ENCODE assay signal across 10 cellular contexts in genomic region chr12:110466791-110467190, GRCh38. TPM values are rescaled to one million over a fixed set of nuclear protein-coding genes. Genes with fewer than 3 reads are reported as not detected.
DNase-seq lines count a peak whose midpoint lies in the region; ATAC-seq and TF ChIP-seq lines count a peak whose summit lies in the region.
"Had no signal": no experiment of that assay in that cellular context is flagged by ENCODE, and none has a peak within 500 bp of the region (broad histone marks: within the 10 kb centered on the region; RNA-seq: fewer than 3 reads in every experiment).

No MANE protein-coding gene starts in this region.

- H3K36me3 ChIP-seq in BLaER1 = peaks cover 47% of the 10 kb centered on the region
- peaks cover 4% of the 10 kb centered on the region for H3K36me3 ChIP-seq in mesendoderm (ENCODE audit: control insufficient read depth, insufficient read depth, low read length)
- peaks cover 0 to 6% of the 10 kb centered on the region in 2 donors for H3K36me3 ChIP-seq in thyroid gland

- DNase-seq in HFFc6 = no peak
- DNase-seq in activated T-helper 2 cell treated with anti-CD3 and anti-CD28 coated beads, Interferon-gamma antibody, Interleukin-2, Interleukin-4, amounts not matched to agents 10 μg/mL and 5 μg/mL and 100 μg/mL, durations not matched to agents 14 hours and 24 hours and 36 hours (ENCODE audit: low spot score) = no peak
- no peak for DNase-seq in mesendoderm
- no peak for DNase-seq in SHP77 treated with DMSO at 0.1 percent for 48 hours (lab: John Stamatoyannopoulos, UW)
- DNase-seq in thyroid gland = no peak
- DNase-seq: posterior cingulate gyrus had no signal

- no peak for TF ChIP-seq POLR2A in thyroid gland (IDR thresholded peaks at IDR 0.05)

- no peaks in the 10 kb centered on the region for H3K9me3 ChIP-seq in BLaER1
- H3K9me3 ChIP-seq in thyroid gland = no peaks in the 10 kb centered on the region

- no peak overlapping the region for H4K5ac ChIP-seq in mesendoderm (ENCODE audit: low read length)

- H3K4me3 ChIP-seq in BLaER1 (peak overlapping the region; percentile 80), mesendoderm (ENCODE audit: low read length) (no peak overlapping the region), thyroid gland (replicated peaks in 1 of 3) (no peak overlapping the region)

- peak overlapping the region; percentile 88; the same call in 1 of the 2 replicates for H3K27ac Mint-ChIP-seq in HFFc6
- no peak overlapping the region for H3K27ac Mint-ChIP-seq in activated T-helper 2 cell treated with anti-CD3 and anti-CD28 coated beads, Interferon-gamma antibody, Interleukin-2, Interleukin-4, amounts not matched to agents 10 μg/mL and 5 μg/mL and 100 μg/mL, durations not matched to agents 14 hours and 24 hours and 36 hours

- intact Hi-C loops in activated T-helper 2 cell treated with anti-CD3 and anti-CD28 coated beads, Interferon-gamma antibody, Interleukin-2, Interleukin-4, amounts not matched to agents 10 μg/mL and 5 μg/mL and 100 μg/mL, durations not matched to agents 14 hours and 24 hours and 36 hours (cut with micrococcal nuclease) = loop anchor here (5.0 kb wide), 1 partner anchor 231 kb away; no protein-coding TSS in a partner anchor
- intact Hi-C loops in thyroid gland (cut with DNase I) = loop anchor here (5.0 kb wide), 2 partner anchors 36 to 136 kb away; partner anchors contain the start of genes RAD9B and VPS29

- TF ChIP-seq CTCF in HFFc6 (IDR thresholded peaks at IDR 0.05) (no peak), thyroid gland (IDR thresholded peaks at IDR 0.05) (no peak)

- H2AK5ac ChIP-seq in mesendoderm (ENCODE audit: low read length) = no peak overlapping the region

- H3K4me3 Mint-ChIP-seq in HFFc6 = peak overlapping the region; percentile 97
- peak overlapping the region; percentile 99 for H3K4me3 Mint-ChIP-seq in activated T-helper 2 cell treated with anti-CD3 and anti-CD28 coated beads, Interferon-gamma antibody, Interleukin-2, Interleukin-4, amounts not matched to agents 10 μg/mL and 5 μg/mL and 100 μg/mL, durations not matched to agents 14 hours and 24 hours and 36 hours (ENCODE audit: low read depth)

- no peak overlapping the region for H3K56ac ChIP-seq in mesendoderm (ENCODE audit: low read length)

- H3K4ac ChIP-seq in mesendoderm (ENCODE audit: low read depth, low read length) = no peak overlapping the region

- no peaks in the 10 kb centered on the region for H3K9me3 Mint-ChIP-seq in HFFc6
- H3K9me3 Mint-ChIP-seq in activated T-helper 2 cell treated with anti-CD3 and anti-CD28 coated beads, Interferon-gamma antibody, Interleukin-2, Interleukin-4, amounts not matched to agents 10 μg/mL and 5 μg/mL and 100 μg/mL, durations not matched to agents 14 hours and 24 hours and 36 hours = no peaks in the 10 kb centered on the region

- no peak for ATAC-seq in HG03432 (IDR thresholded peaks at IDR 0.05; ENCODE audit: unreplicated experiment)
- ATAC-seq in HG03520 (IDR thresholded peaks at IDR 0.05; ENCODE audit: unreplicated experiment) = no peak
- ATAC-seq: activated CD4-positive, CD25-positive, alpha-beta regulatory T cell treated with anti-CD3 and anti-CD28 coated beads, Interleukin-2, amount 50 U/mL, for 24 hours had no signal

- no peak overlapping the region for H3K27ac ChIP-seq in BLaER1
- H3K27ac ChIP-seq in mesendoderm (ENCODE audit: low read depth, low read length) = no peak overlapping the region
- no peak overlapping the region for H3K27ac ChIP-seq in thyroid gland

- H3K4me2 ChIP-seq in BLaER1 (peak overlapping the region; percentile 92), mesendoderm (ENCODE audit: low read length) (no peak overlapping the region)

- H2BK5ac ChIP-seq in mesendoderm (ENCODE audit: low read length) = no peak overlapping the region

- H3K4me1 ChIP-seq in BLaER1 (peaks cover 33% of the 10 kb centered on the region), mesendoderm (ENCODE audit: control insufficient read depth, low read depth, low read length) (no peaks in the 10 kb centered on the region), thyroid gland (peaks cover 20 to 21% of the 10 kb centered on the region in 2 donors)

- peaks cover 15% of the 10 kb centered on the region for H3K79me2 ChIP-seq in mesendoderm (ENCODE audit: control insufficient read depth, insufficient read depth, low read length)

- no peak overlapping the region for H2BK120ac ChIP-seq in mesendoderm (ENCODE audit: low read depth, low read length)

- H3K27me3 ChIP-seq in BLaER1 = no peaks in the 10 kb centered on the region
- H3K27me3 ChIP-seq in mesendoderm (ENCODE audit: insufficient read depth, low read length, poor library complexity) = no peaks in the 10 kb centered on the region
- no peaks in the 10 kb centered on the region for H3K27me3 ChIP-seq in thyroid gland

- no peak overlapping the region for H3K18ac ChIP-seq in mesendoderm (ENCODE audit: low read length)

- peaks cover 18% of the 10 kb centered on the region; the same call in 1 of the 2 replicates for H4K20me1 ChIP-seq in BLaER1

- H4K8ac ChIP-seq in mesendoderm (ENCODE audit: low read depth, low read length) = no peak overlapping the region

- H3K9ac ChIP-seq in BLaER1 (peak overlapping the region; percentile 96), mesendoderm (ENCODE audit: low read length) (peak overlapping the region; percentile 20)

- WGBS in mesendoderm (ENCODE audit: extremely low coverage, insufficient coverage, low lambda C conversion rate) = no CpG with 5 or more reads among the region's 5 CpGs
- WGBS in thyroid gland, 2 donors = 59 to 62% methylated on average over 5 of the region's 5 CpGs

- peaks cover 7% of the 10 kb centered on the region for H3K79me1 ChIP-seq in mesendoderm (ENCODE audit: low read length)

- peaks cover 2% of the 10 kb centered on the region for H3K27me3 Mint-ChIP-seq in HFFc6 (ENCODE audit: insufficient read depth)
- no peaks in the 10 kb centered on the region for H3K27me3 Mint-ChIP-seq in activated T-helper 2 cell treated with anti-CD3 and anti-CD28 coated beads, Interferon-gamma antibody, Interleukin-2, Interleukin-4, amounts not matched to agents 10 μg/mL and 5 μg/mL and 100 μg/mL, durations not matched to agents 14 hours and 24 hours and 36 hours (ENCODE audit: low read depth)

- H3K4me1 Mint-ChIP-seq in HFFc6 (ENCODE audit: low read depth) = peaks cover 25% of the 10 kb centered on the region
- peaks cover 29% of the 10 kb centered on the region for H3K4me1 Mint-ChIP-seq in activated T-helper 2 cell treated with anti-CD3 and anti-CD28 coated beads, Interferon-gamma antibody, Interleukin-2, Interleukin-4, amounts not matched to agents 10 μg/mL and 5 μg/mL and 100 μg/mL, durations not matched to agents 14 hours and 24 hours and 36 hours (ENCODE audit: low read depth)

- no peak overlapping the region for H3K23ac ChIP-seq in mesendoderm (ENCODE audit: low read length)

- no peak overlapping the region for H2BK15ac ChIP-seq in mesendoderm (replicated peaks; ENCODE audit: low read depth)

- no peaks in the 10 kb centered on the region for H3K36me3 Mint-ChIP-seq in HFFc6 (ENCODE audit: low read depth)
- H3K36me3 Mint-ChIP-seq in activated T-helper 2 cell treated with anti-CD3 and anti-CD28 coated beads, Interferon-gamma antibody, Interleukin-2, Interleukin-4, amounts not matched to agents 10 μg/mL and 5 μg/mL and 100 μg/mL, durations not matched to agents 14 hours and 24 hours and 36 hours (ENCODE audit: low read depth) = peaks cover 41% of the 10 kb centered on the region

RNA-seq across cellular contexts. Expression of gene GPN3, which starts 1.3 kb away (rescaled TPM):
- total RNA-seq in HFFc6 (2021; fragmentation: NEBNext Ultra II Directional; extraction: Animal tissue kit (Norgen Biotek cat#: 25700)) = 10 to 100 TPM; 22.9 to 30.4 (median 25.1) TPM
- 43.9 and 47.5 TPM in 2 replicates for total RNA-seq in activated T-helper 2 cell treated with anti-CD3 and anti-CD28 coated beads, Interferon-gamma antibody, Interleukin-2, Interleukin-4, amounts not matched to agents 10 μg/mL and 5 μg/mL and 100 μg/mL, durations not matched to agents 14 hours and 24 hours and 36 hours
- polyA plus RNA-seq in mesendoderm (2013, experiment 1 of 2) = 49.6 TPM
- 50.0 TPM for polyA plus RNA-seq in mesendoderm (2013, experiment 2 of 2)
- 10 to 100 TPM; 17.1 to 23.6 (median 17.9) TPM for total RNA-seq in thyroid gland

RNA-seq across cellular contexts. Expression of gene FAM216A, which starts 1.9 kb away (rescaled TPM):
- 10 to 100 TPM; 16.4 to 25.2 (median 18.0) TPM for total RNA-seq in HFFc6 (2021; fragmentation: NEBNext Ultra II Directional; extraction: Animal tissue kit (Norgen Biotek cat#: 25700))
- total RNA-seq in activated T-helper 2 cell treated with anti-CD3 and anti-CD28 coated beads, Interferon-gamma antibody, Interleukin-2, Interleukin-4, amounts not matched to agents 10 μg/mL and 5 μg/mL and 100 μg/mL, durations not matched to agents 14 hours and 24 hours and 36 hours = 44.7 and 48.8 TPM in 2 replicates
- 22.5 TPM for polyA plus RNA-seq in mesendoderm (2013, experiment 1 of 2)
- 22.3 TPM for polyA plus RNA-seq in mesendoderm (2013, experiment 2 of 2)
- 10 to 100 TPM in 1 of 4 donors, 1 to 10 TPM in 3; 2.6 to 10.1 (median 5.5) TPM for total RNA-seq in thyroid gland

RNA-seq across cellular contexts. Expression of gene ARPC3, which starts 16.7 kb away (rescaled TPM):
- 100 to 1,000 TPM; 301 to 338 (median 317) TPM for total RNA-seq in HFFc6 (2021; fragmentation: NEBNext Ultra II Directional; extraction: Animal tissue kit (Norgen Biotek cat#: 25700))
- total RNA-seq in activated T-helper 2 cell treated with anti-CD3 and anti-CD28 coated beads, Interferon-gamma antibody, Interleukin-2, Interleukin-4, amounts not matched to agents 10 μg/mL and 5 μg/mL and 100 μg/mL, durations not matched to agents 14 hours and 24 hours and 36 hours = 312 and 338 TPM in 2 replicates
- polyA plus RNA-seq in mesendoderm (2013, experiment 1 of 2) = 247 TPM
- polyA plus RNA-seq in mesendoderm (2013, experiment 2 of 2) = 242 TPM
- total RNA-seq in thyroid gland = 100 to 1,000 TPM; 169 to 516 (median 218) TPM

RNA-seq across cellular contexts. Expression of gene VPS29, which starts 35.1 kb away (rescaled TPM):
- 100 to 1,000 TPM in 5 of 6 experiments, 10 to 100 TPM in 1; 98.0 to 116 (median 110) TPM for total RNA-seq in HFFc6 (2021; fragmentation: NEBNext Ultra II Directional; extraction: Animal tissue kit (Norgen Biotek cat#: 25700))
- 103 and 107 TPM in 2 replicates for total RNA-seq in activated T-helper 2 cell treated with anti-CD3 and anti-CD28 coated beads, Interferon-gamma antibody, Interleukin-2, Interleukin-4, amounts not matched to agents 10 μg/mL and 5 μg/mL and 100 μg/mL, durations not matched to agents 14 hours and 24 hours and 36 hours
- polyA plus RNA-seq in mesendoderm (2013, experiment 1 of 2) = 84.3 TPM
- 82.9 TPM for polyA plus RNA-seq in mesendoderm (2013, experiment 2 of 2)
- 100 to 1,000 TPM in 3 of 4 donors, 10 to 100 TPM in 1; 94.0 to 188 (median 133) TPM for total RNA-seq in thyroid gland

RNA-seq across cellular contexts. Expression of gene RAD9B, which starts 35.3 kb away (rescaled TPM):
- total RNA-seq in HFFc6 (2021; fragmentation: NEBNext Ultra II Directional; extraction: Animal tissue kit (Norgen Biotek cat#: 25700)) = 1 to 10 TPM in 1 of 6 experiments, under 1 TPM in 5; 0.55 to 1.1 (median 0.77) TPM
- 0.28 and 0.41 TPM in 2 replicates for total RNA-seq in activated T-helper 2 cell treated with anti-CD3 and anti-CD28 coated beads, Interferon-gamma antibody, Interleukin-2, Interleukin-4, amounts not matched to agents 10 μg/mL and 5 μg/mL and 100 μg/mL, durations not matched to agents 14 hours and 24 hours and 36 hours
- polyA plus RNA-seq in mesendoderm (2013, experiment 1 of 2) = 0.04 TPM
- polyA plus RNA-seq in mesendoderm (2013, experiment 2 of 2) = 0.01 TPM
- total RNA-seq in thyroid gland = under 1 TPM in 2 of 4 donors, not detected in 2; 0.40 to 0.45 TPM
